Comparison of ENCODE assay signal across 8 cellular contexts in the genomic region with DNA sequence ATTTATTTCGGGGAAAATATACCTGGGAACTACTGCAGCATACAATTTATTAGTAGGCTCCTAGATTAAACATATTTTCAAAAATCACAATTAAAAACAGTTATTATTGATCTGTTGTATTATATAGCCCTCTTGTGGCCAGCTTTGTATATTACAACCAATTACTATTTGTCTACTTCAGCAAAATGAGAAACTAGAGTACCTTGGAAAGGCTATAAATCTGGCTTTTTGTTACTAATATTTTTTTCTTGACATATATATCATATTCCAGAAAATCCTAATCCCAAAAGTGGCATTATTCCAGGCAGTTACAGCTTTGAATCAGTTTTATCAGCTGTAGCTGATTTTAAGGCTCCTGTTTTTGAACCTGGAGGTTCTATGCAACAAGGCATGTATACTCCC.
A peak's percentile ranks its signal among the peaks of the same experiment; 100 is the strongest.
DNase-seq lines count a peak whose midpoint lies in the region; ATAC-seq and TF ChIP-seq lines count a peak whose summit lies in the region.

No MANE protein-coding gene starts in this region.

- no peaks in the 10 kb centered on the region for H3K4me1 Mint-ChIP-seq in Caco-2 (ENCODE audit: low read depth, unreplicated experiment)

- H3K27me3 ChIP-seq in Caco-2 (replicated peaks; ENCODE audit: control insufficient read depth, insufficient read depth, low read length) (no peaks in the 10 kb centered on the region), Panc1 (ENCODE audit: control insufficient read depth, insufficient read depth, low read length) (no peaks in the 10 kb centered on the region)

- peak; percentile 49 to 66 for TF ChIP-seq CTCF in Caco-2 (IDR thresholded peaks at IDR 0.05; ENCODE audit: insufficient read depth in 1 of 2, low read depth in 1 of 2, low read length in 1 of 2, severe bottlenecking in 1 of 2, unreplicated experiment in 1 of 2)
- peak; percentile 69; the same call in 1 of the 2 replicates for TF ChIP-seq CTCF in Panc1 (IDR thresholded peaks at IDR 0.05)

- BruUV-seq in Caco-2 (replicated peaks; lab: Mats Ljungman, UMichigan) (no TSS peak), Panc1 (replicated peaks; lab: Mats Ljungman, UMichigan) (no TSS peak)

- no peak for TF ChIP-seq EP300 in Ishikawa (IDR thresholded peaks at IDR 0.05; ENCODE audit: borderline replicate concordance)

- H3K9me3 Mint-ChIP-seq in Caco-2 (ENCODE audit: unreplicated experiment), result no peaks in the 10 kb centered on the region

- H3K27ac ChIP-seq in Panc1 (ENCODE audit: low read length), result no peak overlapping the region

- DNase-seq in Caco-2 (peak in 1 of 2 experiments; percentile 29), Panc1 (ENCODE audit: low read depth, low spot score) (peak; percentile 8), fibroblast of gingiva (ENCODE audit: low read depth) (peak; percentile 44), pulmonary artery endothelial cell (ENCODE audit: low read depth, low spot score) (peak; percentile 17)

- no peak for ATAC-seq in Panc1
- no peak for ATAC-seq in HG03097 (IDR thresholded peaks at IDR 0.05; ENCODE audit: low FRiP score, unreplicated experiment)
- ATAC-seq in GM19023 (IDR thresholded peaks at IDR 0.05; ENCODE audit: unreplicated experiment), result no peak
- ATAC-seq in HG03460 (IDR thresholded peaks at IDR 0.05; ENCODE audit: unreplicated experiment), result no peak

- peaks cover 18% of the 10 kb centered on the region for H3K36me3 Mint-ChIP-seq in Caco-2 (ENCODE audit: insufficient read depth, unreplicated experiment)

- H3K4me3 ChIP-seq in Caco-2 (ENCODE audit: low read depth, low read length) (no peak overlapping the region), Panc1 (ENCODE audit: low read depth in 2 of 2, low read length in 2 of 2) (no peak overlapping the region)

- POLR2A ChIA-PET in Caco-2 (lab: Charles Lee) (no interaction called here), Panc1 (lab: Charles Lee) (no interaction called here)

- H3K4me1 ChIP-seq in Caco-2 (no peaks in the 10 kb centered on the region), Panc1 (ENCODE audit: control insufficient read depth, insufficient read depth, low read length) (no peaks in the 10 kb centered on the region)

- no peak overlapping the region for H3K4me3 Mint-ChIP-seq in Caco-2 (ENCODE audit: unreplicated experiment)

- no peaks in the 10 kb centered on the region for H3K9me3 ChIP-seq in Caco-2
- H3K9me3 ChIP-seq in Panc1 (ENCODE audit: control insufficient read depth, insufficient read depth, low read depth, low read length), result no peaks in the 10 kb centered on the region

- in situ Hi-C loops in Panc1 (cut with HindIII; ENCODE audit: low pct_unique_long_range_greater_than_20kb, low sequenced_read_pairs), result no loop called here

- H3K27me3 Mint-ChIP-seq in Caco-2 (ENCODE audit: insufficient read depth, unreplicated experiment), result no peaks in the 10 kb centered on the region

- TF ChIP-seq RAD21 in Ishikawa (IDR thresholded peaks at IDR 0.05; ENCODE audit: low read depth), result peak; percentile 65

- H3K27ac Mint-ChIP-seq in Caco-2 (ENCODE audit: unreplicated experiment), result no peak overlapping the region

- intact Hi-C loops in Caco-2 (cut with micrococcal nuclease; ENCODE audit: unreplicated experiment) (loop anchor here (1.0 kb wide), 2 partner anchors 103 to 476 kb away; no protein-coding TSS in a partner anchor), Panc1 (cut with micrococcal nuclease; ENCODE audit: unreplicated experiment) (loop anchor here (5.0 kb wide), 1 partner anchor 101 kb away; a partner anchor contains a TSS)

- CTCF ChIA-PET in Caco-2 (lab: Charles Lee) (interaction anchor here (0.6 to 1.1 kb wide), 6 partner anchors 59 to 652 kb away, joined by 3 to 6 read pairs (median 4); a partner anchor contains a TSS), Panc1 (lab: Charles Lee) (interaction anchor here (0.5 to 1.4 kb wide), 4 partner anchors 13 to 104 kb away, joined by 3 to 4 read pairs (median 4); a partner anchor contains a TSS)

- H3K36me3 ChIP-seq in Caco-2 (ENCODE audit: control insufficient read depth, insufficient read depth, low read length) (no peaks in the 10 kb centered on the region), Panc1 (ENCODE audit: control insufficient read depth, insufficient read depth, low read length) (peaks cover 3% of the 10 kb centered on the region; the same call in 1 of the 2 replicates)

TF ChIP-seq in Ishikawa, 13 proteins besides CTCF, POLR2A, EP300 and RAD21:
- no peak for TF ChIP-seq CEBPB (IDR thresholded peaks at IDR 0.05)
- TF ChIP-seq, protein P1, sequence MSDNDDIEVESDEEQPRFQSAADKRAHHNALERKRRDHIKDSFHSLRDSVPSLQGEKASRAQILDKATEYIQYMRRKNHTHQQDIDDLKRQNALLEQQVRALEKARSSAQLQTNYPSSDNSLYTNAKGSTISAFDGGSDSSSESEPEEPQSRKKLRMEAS (IDR thresholded peaks at IDR 0.05), result no peak
- no peak for TF ChIP-seq YY1 (IDR thresholded peaks at IDR 0.05; ENCODE audit: low read depth)
- TF ChIP-seq, protein P2, sequence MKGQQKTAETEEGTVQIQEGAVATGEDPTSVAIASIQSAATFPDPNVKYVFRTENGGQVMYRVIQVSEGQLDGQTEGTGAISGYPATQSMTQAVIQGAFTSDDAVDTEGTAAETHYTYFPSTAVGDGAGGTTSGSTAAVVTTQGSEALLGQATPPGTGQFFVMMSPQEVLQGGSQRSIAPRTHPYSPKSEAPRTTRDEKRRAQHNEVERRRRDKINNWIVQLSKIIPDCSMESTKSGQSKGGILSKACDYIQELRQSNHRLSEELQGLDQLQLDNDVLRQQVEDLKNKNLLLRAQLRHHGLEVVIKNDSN (IDR thresholded peaks at IDR 0.05), result no peak
- no peak for TF ChIP-seq NFIC (IDR thresholded peaks at IDR 0.05)
- no peak for TF ChIP-seq FOXM1 (IDR thresholded peaks at IDR 0.05; ENCODE audit: borderline replicate concordance, low read depth)
- TF ChIP-seq EGR1 (IDR thresholded peaks at IDR 0.05), result no peak
- no peak for TF ChIP-seq ZBTB7A (IDR thresholded peaks at IDR 0.05; ENCODE audit: low read depth)
- TF ChIP-seq, protein P3, sequence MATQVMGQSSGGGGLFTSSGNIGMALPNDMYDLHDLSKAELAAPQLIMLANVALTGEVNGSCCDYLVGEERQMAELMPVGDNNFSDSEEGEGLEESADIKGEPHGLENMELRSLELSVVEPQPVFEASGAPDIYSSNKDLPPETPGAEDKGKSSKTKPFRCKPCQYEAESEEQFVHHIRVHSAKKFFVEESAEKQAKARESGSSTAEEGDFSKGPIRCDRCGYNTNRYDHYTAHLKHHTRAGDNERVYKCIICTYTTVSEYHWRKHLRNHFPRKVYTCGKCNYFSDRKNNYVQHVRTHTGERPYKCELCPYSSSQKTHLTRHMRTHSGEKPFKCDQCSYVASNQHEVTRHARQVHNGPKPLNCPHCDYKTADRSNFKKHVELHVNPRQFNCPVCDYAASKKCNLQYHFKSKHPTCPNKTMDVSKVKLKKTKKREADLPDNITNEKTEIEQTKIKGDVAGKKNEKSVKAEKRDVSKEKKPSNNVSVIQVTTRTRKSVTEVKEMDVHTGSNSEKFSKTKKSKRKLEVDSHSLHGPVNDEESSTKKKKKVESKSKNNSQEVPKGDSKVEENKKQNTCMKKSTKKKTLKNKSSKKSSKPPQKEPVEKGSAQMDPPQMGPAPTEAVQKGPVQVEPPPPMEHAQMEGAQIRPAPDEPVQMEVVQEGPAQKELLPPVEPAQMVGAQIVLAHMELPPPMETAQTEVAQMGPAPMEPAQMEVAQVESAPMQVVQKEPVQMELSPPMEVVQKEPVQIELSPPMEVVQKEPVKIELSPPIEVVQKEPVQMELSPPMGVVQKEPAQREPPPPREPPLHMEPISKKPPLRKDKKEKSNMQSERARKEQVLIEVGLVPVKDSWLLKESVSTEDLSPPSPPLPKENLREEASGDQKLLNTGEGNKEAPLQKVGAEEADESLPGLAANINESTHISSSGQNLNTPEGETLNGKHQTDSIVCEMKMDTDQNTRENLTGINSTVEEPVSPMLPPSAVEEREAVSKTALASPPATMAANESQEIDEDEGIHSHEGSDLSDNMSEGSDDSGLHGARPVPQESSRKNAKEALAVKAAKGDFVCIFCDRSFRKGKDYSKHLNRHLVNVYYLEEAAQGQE (IDR thresholded peaks at IDR 0.05; ENCODE audit: low read depth), result no peak
- TF ChIP-seq CREB1 (IDR thresholded peaks at IDR 0.05; ENCODE audit: low read depth), result no peak
- no peak for TF ChIP-seq TAF1 (IDR thresholded peaks at IDR 0.05; ENCODE audit: low read depth)
TF ChIP-seq in Ishikawa: peak in this region for 0.
